In genomic region chr5:173629628-173630027, GRCh38 we compare ENCODE assay signal across 10 cellular contexts. TPM values are rescaled to one million over a fixed set of nuclear protein-coding genes. Genes with fewer than 3 reads are reported as not detected.
DNase-seq lines count a peak whose midpoint lies in the region; ATAC-seq and TF ChIP-seq lines count a peak whose summit lies in the region.
"Had no signal": no experiment of that assay in that cellular context is flagged by ENCODE, and none has a peak within 500 bp of the region (broad histone marks: within the 10 kb centered on the region; RNA-seq: fewer than 3 reads in every experiment).

No MANE protein-coding gene starts in this region.

- H3K36me3 ChIP-seq in parathyroid adenoma (ENCODE audit: control insufficient read depth, insufficient read depth, low read length) = no peaks in the 10 kb centered on the region
- H3K36me3 ChIP-seq in MG63 = no peaks in the 10 kb centered on the region
- H3K36me3 ChIP-seq: SJSA1 had no signal

- DNase-seq in NCI-H748 (lab: John Stamatoyannopoulos, UW; ENCODE audit: unreplicated experiment) (peak; percentile 47), NCI-H748 treated with DMSO at 0.1 percent for 48 hours (lab: John Stamatoyannopoulos, UW) (no peak), cardiac fibroblast (ENCODE audit: low read depth in 2 of 2) (no peak), NCI-H1105 (lab: John Stamatoyannopoulos, UW) (no peak), MG63 (no peak), dorsolateral prefrontal cortex (no peak)
- DNase-seq: activated naive CD8-positive, alpha-beta T cell treated with anti-CD3 and anti-CD28 coated beads, Interleukin-2, amount 10 ng/mL, durations not matched to agents 7 days and 5 days had no signal

- H3K4me3 ChIP-seq in cardiac fibroblast (replicated peaks in 1 of 2; ENCODE audit: low read depth in 2 of 2, low read length in 2 of 2) (no peak overlapping the region), parathyroid adenoma (ENCODE audit: low read depth, low read length) (no peak overlapping the region), MG63 (no peak overlapping the region), dorsolateral prefrontal cortex (no peak overlapping the region)
- H3K4me3 ChIP-seq: SJSA1 had no signal

- H3K79me2 ChIP-seq in parathyroid adenoma = no peaks in the 10 kb centered on the region

- H3K9ac ChIP-seq in parathyroid adenoma = no peak overlapping the region

- H3K27ac ChIP-seq in parathyroid adenoma = peak overlapping the region; percentile 99
- H3K27ac ChIP-seq in dorsolateral prefrontal cortex = peak overlapping the region in 5 of 59 donors; percentile 16 to 87 (median 31)
- H3K27ac ChIP-seq: SJSA1 had no signal

- H2AFZ ChIP-seq in parathyroid adenoma = no peak overlapping the region

- ATAC-seq in HG03442 (IDR thresholded peaks at IDR 0.05; ENCODE audit: unreplicated experiment) = peak; percentile 45

- TF ChIP-seq CTCF in cardiac fibroblast (IDR thresholded peaks at IDR 0.05; ENCODE audit: low read depth, low read length) (peak; percentile 35), parathyroid adenoma (IDR thresholded peaks at IDR 0.05) (peak; percentile 42), dorsolateral prefrontal cortex (IDR thresholded peaks at IDR 0.05 in 54 of 56, conservative IDR thresholded peaks at IDR 0.05 in 2 of 56; ENCODE audit: low read depth in 1 of 56, partially characterized antibody in 56 of 56) (peak in 27 of 56 donors; percentile 7 to 61 (median 24))

- no peaks in the 10 kb centered on the region for H3K9me3 ChIP-seq in parathyroid adenoma (ENCODE audit: control insufficient read depth, low read length)
- H3K9me3 ChIP-seq in MG63 = no peaks in the 10 kb centered on the region
- H3K9me3 ChIP-seq: SJSA1 had no signal

- no peaks in the 10 kb centered on the region for H3K27me3 ChIP-seq in parathyroid adenoma (ENCODE audit: control insufficient read depth, insufficient read depth, low read length)
- H3K27me3 ChIP-seq in MG63 = no peaks in the 10 kb centered on the region
- H3K27me3 ChIP-seq in dorsolateral prefrontal cortex = no peaks in the 10 kb centered on the region
- H3K27me3 ChIP-seq: SJSA1 had no signal

- peak overlapping the region; percentile 24 for H3K4me2 ChIP-seq in parathyroid adenoma (ENCODE audit: low read length)

- H3K4me1 ChIP-seq in parathyroid adenoma = peaks cover 69% of the 10 kb centered on the region
- H3K4me1 ChIP-seq: SJSA1 had no signal

- intact Hi-C loops in dorsolateral prefrontal cortex (cut with DNase I) = loop anchor here (5.0 to 10.0 kb wide), 4 partner anchors 43 to 238 kb away; no protein-coding TSS in a partner anchor

RNA-seq across cellular contexts. Expression of gene BOD1, which starts 13.2 kb away (rescaled TPM):
- total RNA-seq in MG63 (2014; rRNA removed; shearing (Covaris generic); ENCODE audit: low replicate concordance) = 158 and 173 TPM in 2 replicates
- total RNA-seq in dorsolateral prefrontal cortex = 10 to 100 TPM; 30.1 to 53.8 (median 41.6) TPM
